ENCODE assay signal across 1 cellular context in the genomic region with DNA sequence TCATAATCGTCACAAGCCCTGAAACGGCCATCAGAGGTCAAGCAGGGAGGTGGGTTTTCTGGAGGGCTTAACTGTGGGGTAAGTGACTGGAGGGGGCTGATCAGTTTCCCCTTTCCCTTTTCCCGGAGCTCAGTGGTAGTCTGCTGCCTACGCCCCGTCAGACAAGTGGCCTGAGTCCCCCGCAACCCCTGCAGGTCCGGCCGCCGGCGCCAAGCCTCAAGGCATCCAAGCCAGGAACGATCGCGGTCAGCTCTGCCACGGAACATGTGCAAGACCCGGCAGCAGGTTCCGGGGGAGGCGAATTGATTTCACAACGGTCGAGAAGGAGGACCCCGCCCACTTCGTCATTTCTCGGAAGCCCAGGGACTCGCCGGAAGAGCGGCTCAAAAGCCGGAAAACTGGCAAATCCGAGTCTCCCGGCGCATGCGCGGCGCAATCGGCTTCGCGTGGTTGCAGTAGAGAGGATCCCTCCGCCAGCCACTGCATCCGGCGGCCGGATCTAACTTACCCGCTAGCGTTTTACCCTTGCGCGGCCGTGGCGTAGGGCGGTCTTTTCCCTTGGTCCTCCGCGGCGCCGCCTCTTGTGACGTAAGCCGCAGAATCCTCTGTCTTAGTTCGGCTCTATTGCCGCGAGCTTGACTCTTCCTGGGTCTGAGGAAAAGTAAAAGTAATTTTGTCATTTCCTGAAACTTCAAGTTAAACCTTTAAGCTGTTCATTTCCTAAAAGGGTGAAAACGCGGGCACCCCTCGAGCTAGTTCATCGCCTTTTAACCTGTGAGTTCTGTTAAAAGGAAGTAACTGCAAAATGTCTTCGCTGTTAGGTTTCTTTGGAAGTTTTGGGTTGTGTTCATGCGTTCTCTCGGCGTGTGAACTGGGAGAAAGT.
TF ChIP-seq lines count a peak whose summit lies in the region.

No MANE protein-coding gene starts in this region.

TF ChIP-seq in HepG2, 621 proteins besides CTCF, POLR2A, EP300 and RAD21 (continued from another document and continues in another):
- TF ChIP-seq, protein P1, sequence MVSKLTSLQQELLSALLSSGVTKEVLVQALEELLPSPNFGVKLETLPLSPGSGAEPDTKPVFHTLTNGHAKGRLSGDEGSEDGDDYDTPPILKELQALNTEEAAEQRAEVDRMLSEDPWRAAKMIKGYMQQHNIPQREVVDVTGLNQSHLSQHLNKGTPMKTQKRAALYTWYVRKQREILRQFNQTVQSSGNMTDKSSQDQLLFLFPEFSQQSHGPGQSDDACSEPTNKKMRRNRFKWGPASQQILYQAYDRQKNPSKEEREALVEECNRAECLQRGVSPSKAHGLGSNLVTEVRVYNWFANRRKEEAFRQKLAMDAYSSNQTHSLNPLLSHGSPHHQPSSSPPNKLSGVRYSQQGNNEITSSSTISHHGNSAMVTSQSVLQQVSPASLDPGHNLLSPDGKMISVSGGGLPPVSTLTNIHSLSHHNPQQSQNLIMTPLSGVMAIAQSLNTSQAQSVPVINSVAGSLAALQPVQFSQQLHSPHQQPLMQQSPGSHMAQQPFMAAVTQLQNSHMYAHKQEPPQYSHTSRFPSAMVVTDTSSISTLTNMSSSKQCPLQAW (CRISPR knock-in tag; IDR thresholded peaks at IDR 0.05), result peak; percentile 94; the same call in 1 of the 2 replicates
- TF ChIP-seq DNMT3B (CRISPR knock-in tag; conservative IDR thresholded peaks at IDR 0.05), result peak; percentile 85
- TF ChIP-seq, protein P2, sequence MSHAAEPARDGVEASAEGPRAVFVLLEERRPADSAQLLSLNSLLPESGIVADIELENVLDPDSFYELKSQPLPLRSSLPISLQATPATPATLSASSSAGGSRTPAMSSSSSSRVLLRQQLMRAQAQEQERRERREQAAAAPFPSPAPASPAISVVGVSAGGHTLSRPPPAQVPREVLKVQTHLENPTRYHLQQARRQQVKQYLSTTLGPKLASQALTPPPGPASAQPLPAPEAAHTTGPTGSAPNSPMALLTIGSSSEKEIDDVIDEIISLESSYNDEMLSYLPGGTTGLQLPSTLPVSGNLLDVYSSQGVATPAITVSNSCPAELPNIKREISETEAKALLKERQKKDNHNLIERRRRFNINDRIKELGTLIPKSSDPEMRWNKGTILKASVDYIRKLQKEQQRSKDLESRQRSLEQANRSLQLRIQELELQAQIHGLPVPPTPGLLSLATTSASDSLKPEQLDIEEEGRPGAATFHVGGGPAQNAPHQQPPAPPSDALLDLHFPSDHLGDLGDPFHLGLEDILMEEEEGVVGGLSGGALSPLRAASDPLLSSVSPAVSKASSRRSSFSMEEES (CRISPR knock-in tag; IDR thresholded peaks at IDR 0.05), result peak; percentile 93
- TF ChIP-seq, protein P3, sequence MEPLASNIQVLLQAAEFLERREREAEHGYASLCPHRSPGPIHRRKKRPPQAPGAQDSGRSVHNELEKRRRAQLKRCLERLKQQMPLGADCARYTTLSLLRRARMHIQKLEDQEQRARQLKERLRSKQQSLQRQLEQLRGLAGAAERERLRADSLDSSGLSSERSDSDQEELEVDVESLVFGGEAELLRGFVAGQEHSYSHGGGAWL (CRISPR knock-in tag; IDR thresholded peaks at IDR 0.05), result peak; percentile 98
- peak; percentile 97 for TF ChIP-seq GATAD2A (CRISPR knock-in tag; IDR thresholded peaks at IDR 0.05)
- TF ChIP-seq ZFX (CRISPR knock-in tag; IDR thresholded peaks at IDR 0.05; ENCODE audit: low read depth), result peak; percentile 84
- no peak for TF ChIP-seq NFIB (CRISPR knock-in tag; IDR thresholded peaks at IDR 0.05; ENCODE audit: borderline replicate concordance)
- peak; percentile 42; the same call in 1 of the 2 replicates for TF ChIP-seq WIZ (CRISPR knock-in tag; IDR thresholded peaks at IDR 0.05)
- peak; percentile 96 for TF ChIP-seq MXD4 (CRISPR knock-in tag; IDR thresholded peaks at IDR 0.05)
- TF ChIP-seq HIC2 (CRISPR knock-in tag; IDR thresholded peaks at IDR 0.05; ENCODE audit: low read depth), result no peak; the same call in 1 of the 2 replicates
- TF ChIP-seq HNRNPLL (IDR thresholded peaks at IDR 0.05; ENCODE audit: low read depth, low read length, poor library complexity, severe bottlenecking), result peak; percentile 95
- TF ChIP-seq AGO2 (optimal IDR thresholded peaks at IDR 0.05; ENCODE audit: low read depth, low read length), result peak; percentile 39
- peak; percentile 68; the same call in 1 of the 2 replicates for TF ChIP-seq NFIC (IDR thresholded peaks at IDR 0.05; ENCODE audit: low read length)
- TF ChIP-seq ARNT (IDR thresholded peaks at IDR 0.05), result no peak
- peak; percentile 97 for TF ChIP-seq ELF3 (CRISPR knock-in tag; IDR thresholded peaks at IDR 0.05)
- peak; percentile 51; the same call in 1 of the 2 replicates for TF ChIP-seq HCFC1 (IDR thresholded peaks at IDR 0.05; ENCODE audit: low read depth, low read length)
- TF ChIP-seq PCBP1 (IDR thresholded peaks at IDR 0.05; ENCODE audit: borderline replicate concordance, low read depth, low read length), result peak; percentile 99
- TF ChIP-seq ADNP (CRISPR knock-in tag; IDR thresholded peaks at IDR 0.05), result no peak
- TF ChIP-seq HOXA7 (CRISPR knock-in tag; IDR thresholded peaks at IDR 0.05), result no peak
- TF ChIP-seq RCOR2 (CRISPR knock-in tag; IDR thresholded peaks at IDR 0.05), result no peak
- TF ChIP-seq, protein P4, sequence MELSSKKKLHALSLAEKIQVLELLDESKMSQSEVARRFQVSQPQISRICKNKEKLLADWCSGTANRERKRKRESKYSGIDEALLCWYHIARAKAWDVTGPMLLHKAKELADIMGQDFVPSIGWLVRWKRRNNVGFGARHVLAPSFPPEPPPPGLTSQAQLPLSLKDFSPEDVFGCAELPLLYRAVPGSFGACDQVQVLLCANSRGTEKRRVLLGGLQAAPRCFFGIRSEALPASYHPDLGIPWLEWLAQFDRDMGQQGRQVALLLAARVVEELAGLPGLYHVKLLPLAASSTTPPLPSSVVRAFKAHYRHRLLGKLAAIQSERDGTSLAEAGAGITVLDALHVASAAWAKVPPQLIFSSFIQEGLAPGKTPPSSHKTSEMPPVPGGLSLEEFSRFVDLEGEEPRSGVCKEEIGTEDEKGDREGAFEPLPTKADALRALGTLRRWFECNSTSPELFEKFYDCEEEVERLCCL (CRISPR knock-in tag; IDR thresholded peaks at IDR 0.05; ENCODE audit: borderline replicate concordance), result peak; percentile 92; the same call in 1 of the 2 replicates
- no peak for TF ChIP-seq ZNF432 (CRISPR knock-in tag; IDR thresholded peaks at IDR 0.05; ENCODE audit: borderline replicate concordance)
- TF ChIP-seq PHB2 (IDR thresholded peaks at IDR 0.05; ENCODE audit: partially characterized antibody), result no peak
- TF ChIP-seq MYNN (CRISPR knock-in tag; IDR thresholded peaks at IDR 0.05; ENCODE audit: low read depth), result no peak; the same call in 1 of the 2 replicates
- TF ChIP-seq, protein P5, sequence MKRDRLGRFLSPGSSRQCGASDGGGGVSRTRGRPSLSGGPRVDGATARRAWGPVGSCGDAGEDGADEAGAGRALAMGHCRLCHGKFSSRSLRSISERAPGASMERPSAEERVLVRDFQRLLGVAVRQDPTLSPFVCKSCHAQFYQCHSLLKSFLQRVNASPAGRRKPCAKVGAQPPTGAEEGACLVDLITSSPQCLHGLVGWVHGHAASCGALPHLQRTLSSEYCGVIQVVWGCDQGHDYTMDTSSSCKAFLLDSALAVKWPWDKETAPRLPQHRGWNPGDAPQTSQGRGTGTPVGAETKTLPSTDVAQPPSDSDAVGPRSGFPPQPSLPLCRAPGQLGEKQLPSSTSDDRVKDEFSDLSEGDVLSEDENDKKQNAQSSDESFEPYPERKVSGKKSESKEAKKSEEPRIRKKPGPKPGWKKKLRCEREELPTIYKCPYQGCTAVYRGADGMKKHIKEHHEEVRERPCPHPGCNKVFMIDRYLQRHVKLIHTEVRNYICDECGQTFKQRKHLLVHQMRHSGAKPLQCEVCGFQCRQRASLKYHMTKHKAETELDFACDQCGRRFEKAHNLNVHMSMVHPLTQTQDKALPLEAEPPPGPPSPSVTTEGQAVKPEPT (CRISPR knock-in tag; IDR thresholded peaks at IDR 0.05; ENCODE audit: low read depth), result peak; percentile 95
- peak; percentile 92; the same call in 1 of the 2 replicates for TF ChIP-seq MEIS2 (CRISPR knock-in tag; IDR thresholded peaks at IDR 0.05)
- no peak; the same call in 1 of the 2 replicates for TF ChIP-seq ZNF441 (CRISPR knock-in tag; IDR thresholded peaks at IDR 0.05; ENCODE audit: borderline replicate concordance)
- no peak; the same call in 1 of the 2 replicates for TF ChIP-seq RELA (CRISPR knock-in tag; IDR thresholded peaks at IDR 0.05)
- TF ChIP-seq HMG20A (CRISPR knock-in tag; IDR thresholded peaks at IDR 0.05; ENCODE audit: borderline replicate concordance), result peak; percentile 56; the same call in 1 of the 2 replicates
- TF ChIP-seq ZNF564 (CRISPR knock-in tag; IDR thresholded peaks at IDR 0.05), result peak; percentile 93
- TF ChIP-seq XBP1 (CRISPR knock-in tag; IDR thresholded peaks at IDR 0.05), result no peak
- 0 out of 2 replicates have a peak, but pooled peaks have one; percentile 54 for TF ChIP-seq STAT5B (CRISPR knock-in tag; IDR thresholded peaks at IDR 0.05)
- TF ChIP-seq ZNF83 (CRISPR knock-in tag; IDR thresholded peaks at IDR 0.05; ENCODE audit: borderline replicate concordance), result no peak; the same call in 1 of the 2 replicates
- TF ChIP-seq ZBTB37 (CRISPR knock-in tag; IDR thresholded peaks at IDR 0.05), result peak; percentile 79
- peak; percentile 98 for TF ChIP-seq KDM2A (CRISPR knock-in tag; IDR thresholded peaks at IDR 0.05; ENCODE audit: borderline replicate concordance, low read depth)
- TF ChIP-seq ZEB1 (IDR thresholded peaks at IDR 0.05; ENCODE audit: insufficient replicate concordance, low read depth), result peak; percentile 54
- TF ChIP-seq ZZZ3 (CRISPR knock-in tag; IDR thresholded peaks at IDR 0.05; ENCODE audit: borderline replicate concordance), result peak; percentile 98
- TF ChIP-seq ZNF234 (CRISPR knock-in tag; conservative IDR thresholded peaks at IDR 0.05), result peak; percentile 90; the same call in 1 of the 2 replicates
- peak; percentile 96 for TF ChIP-seq ZNF780A (CRISPR knock-in tag; IDR thresholded peaks at IDR 0.05)
- peak; percentile 91 for TF ChIP-seq CHD2 (IDR thresholded peaks at IDR 0.05; ENCODE audit: low read depth, low read length)
- peak; percentile 68 for TF ChIP-seq FOSL2 (CRISPR knock-in tag; IDR thresholded peaks at IDR 0.05)
- peak; percentile 70; the same call in 1 of the 2 replicates for TF ChIP-seq SATB2 (CRISPR knock-in tag; IDR thresholded peaks at IDR 0.05)
- TF ChIP-seq ZNF510 (CRISPR knock-in tag; IDR thresholded peaks at IDR 0.05; ENCODE audit: low read depth), result peak; percentile 98
- peak; percentile 99 for TF ChIP-seq ZNF776 (CRISPR knock-in tag; IDR thresholded peaks at IDR 0.05)
- peak; percentile 98 for TF ChIP-seq ZNF652 (CRISPR knock-in tag; IDR thresholded peaks at IDR 0.05; ENCODE audit: borderline replicate concordance, low read depth)
- TF ChIP-seq, protein P6, sequence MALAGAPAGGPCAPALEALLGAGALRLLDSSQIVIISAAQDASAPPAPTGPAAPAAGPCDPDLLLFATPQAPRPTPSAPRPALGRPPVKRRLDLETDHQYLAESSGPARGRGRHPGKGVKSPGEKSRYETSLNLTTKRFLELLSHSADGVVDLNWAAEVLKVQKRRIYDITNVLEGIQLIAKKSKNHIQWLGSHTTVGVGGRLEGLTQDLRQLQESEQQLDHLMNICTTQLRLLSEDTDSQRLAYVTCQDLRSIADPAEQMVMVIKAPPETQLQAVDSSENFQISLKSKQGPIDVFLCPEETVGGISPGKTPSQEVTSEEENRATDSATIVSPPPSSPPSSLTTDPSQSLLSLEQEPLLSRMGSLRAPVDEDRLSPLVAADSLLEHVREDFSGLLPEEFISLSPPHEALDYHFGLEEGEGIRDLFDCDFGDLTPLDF (CRISPR knock-in tag; IDR thresholded peaks at IDR 0.05), result peak; percentile 78
- peak; percentile 62 for TF ChIP-seq NFYB (CRISPR knock-in tag; IDR thresholded peaks at IDR 0.05)
- TF ChIP-seq ZFP36L2 (CRISPR knock-in tag; IDR thresholded peaks at IDR 0.05), result no peak
- TF ChIP-seq ZNF44 (CRISPR knock-in tag; IDR thresholded peaks at IDR 0.05), result peak; percentile 97
- no peak for TF ChIP-seq PLRG1 (conservative IDR thresholded peaks at IDR 0.05)
